8 cellular contexts compared by ENCODE assay signal in the genomic region with DNA sequence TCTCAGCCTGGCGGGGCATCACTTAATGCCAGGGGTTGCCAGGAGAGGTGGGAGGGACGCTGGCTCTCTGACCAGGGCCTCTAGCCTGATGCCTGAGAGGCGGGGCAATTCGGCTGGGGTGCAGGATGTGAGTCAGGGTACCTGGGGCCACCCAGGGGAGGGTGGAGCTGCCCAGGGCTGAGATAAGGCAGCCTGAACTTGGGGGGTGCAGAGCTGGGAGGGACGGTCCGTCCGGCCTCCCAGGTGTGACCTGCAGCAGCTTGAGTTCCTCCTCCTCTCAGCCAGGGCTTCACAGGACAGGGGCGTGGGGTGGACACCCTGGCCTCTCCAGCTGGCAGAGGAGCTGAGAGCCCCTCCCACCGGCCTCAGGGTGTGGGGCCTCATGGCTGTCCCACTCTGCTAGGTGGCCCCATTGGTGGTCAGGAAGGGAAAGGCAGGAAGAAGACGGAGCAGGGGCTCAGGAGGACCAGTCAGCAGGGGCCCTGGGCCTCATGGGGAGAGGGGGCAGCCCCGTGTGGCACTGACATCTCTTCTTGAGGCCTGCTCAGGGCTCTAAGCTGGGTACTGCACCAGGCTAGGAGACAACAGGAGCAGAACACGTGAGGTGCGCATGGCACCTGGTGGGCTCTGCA. TPM values are rescaled to one million over a fixed set of nuclear protein-coding genes. Genes with fewer than 3 reads are reported as not detected.
A peak's percentile ranks its signal among the peaks of the same experiment; 100 is the strongest.
DNase-seq lines count a peak whose midpoint lies in the region; ATAC-seq and TF ChIP-seq lines count a peak whose summit lies in the region.

No MANE protein-coding gene starts in this region.

- ATAC-seq in heart right ventricle, result peak in 5 of 8 donors; percentile 1 to 7 (median 2)
- ATAC-seq in Right ventricle myocardium inferior, result no peak
- ATAC-seq in HG03025 (IDR thresholded peaks at IDR 0.05; ENCODE audit: low FRiP score, unreplicated experiment), result no peak
- no peak for ATAC-seq in GM21367 (IDR thresholded peaks at IDR 0.05; ENCODE audit: unreplicated experiment)

- H3K4me3 ChIP-seq in heart right ventricle, result peak overlapping the region in 9 of 10 donors; percentile 64 to 99 (median 94)

- peak overlapping the region; percentile 75 for H3K4me3 Mint-ChIP-seq in activated T-cell treated with anti-CD3 and anti-CD28 coated beads, Interleukin-2, amount 50 U/mL, for 24 hours

- intact Hi-C loops in heart right ventricle (cut with DNase I) (loop anchor here in 4 of 10 donors (5.0 to 10.0 kb wide), 3 partner anchors 41 to 739 kb away; a partner anchor contains a TSS), Right ventricle myocardium inferior (cut with DNase I) (no loop called here)

- no peaks in the 10 kb centered on the region for H3K9me3 Mint-ChIP-seq in activated T-cell treated with anti-CD3 and anti-CD28 coated beads, Interleukin-2, amount 50 U/mL, for 24 hours

- H3K36me3 Mint-ChIP-seq in activated T-cell treated with anti-CD3 and anti-CD28 coated beads, Interleukin-2, amount 50 U/mL, for 24 hours (ENCODE audit: low read depth), result peaks cover 66% of the 10 kb centered on the region

- H3K36me3 ChIP-seq in heart right ventricle, result peaks cover 0 to 41% (median 27%) of the 10 kb centered on the region in 9 donors

- H3K4me1 Mint-ChIP-seq in activated T-cell treated with anti-CD3 and anti-CD28 coated beads, Interleukin-2, amount 50 U/mL, for 24 hours (ENCODE audit: low read depth), result peaks cover 46% of the 10 kb centered on the region

- WGBS in heart right ventricle, 2 donors, result 67 to 78% methylated on average over 13 of the region's 13 CpGs

- no peaks in the 10 kb centered on the region for H3K27me3 ChIP-seq in heart right ventricle

- H3K9me3 ChIP-seq in heart right ventricle, result no peaks in the 10 kb centered on the region

- H3K27ac ChIP-seq in heart right ventricle, result peak overlapping the region; percentile 60 to 97 (median 93)

- TF ChIP-seq CTCF in heart right ventricle (IDR thresholded peaks at IDR 0.05), result no peak

- H3K27ac Mint-ChIP-seq in activated T-cell treated with anti-CD3 and anti-CD28 coated beads, Interleukin-2, amount 50 U/mL, for 24 hours, result peak overlapping the region; percentile 90

- no peak for DNase-seq in heart right ventricle
- no peak for DNase-seq in Right ventricle myocardium inferior (ENCODE audit: missing footprints)
- DNase-seq in activated T-cell treated with anti-CD3 and anti-CD28 coated beads, Interleukin-2, amount 50 U/mL, for 24 hours, result peak; percentile 79
- DNase-seq in hepatic stellate cell (ENCODE audit: low spot score), result peak; percentile 43
- peak; percentile 52 for DNase-seq in stimulated activated CD8-positive, alpha-beta memory T cell treated with anti-CD3 and anti-CD28 coated beads, Interleukin-4, amount 100 ng/mL, for 24 hours (ENCODE audit: low read depth)
- no peak for DNase-seq in superior temporal gyrus (ENCODE audit: extremely low spot score)

- peaks cover 8 to 48% (median 36%) of the 10 kb centered on the region in 9 donors for H3K4me1 ChIP-seq in heart right ventricle

- no peaks in the 10 kb centered on the region for H3K27me3 Mint-ChIP-seq in activated T-cell treated with anti-CD3 and anti-CD28 coated beads, Interleukin-2, amount 50 U/mL, for 24 hours

RNA-seq across cellular contexts. Expression of a gene that starts 0.9 kb away (rescaled TPM):
- total RNA-seq in heart right ventricle, result 10 to 100 TPM; 10.7 to 21.9 (median 12.8) TPM
- 10 to 100 TPM; 17.4 to 18.8 TPM for polyA plus RNA-seq in heart right ventricle
- 18.7 TPM for total RNA-seq in Right ventricle myocardium inferior

RNA-seq across cellular contexts. Expression of a gene that starts 18.0 kb away (rescaled TPM):
- total RNA-seq in heart right ventricle, result 10 to 100 TPM in 1 of 10 donors, 1 to 10 TPM in 9; 4.2 to 13.1 (median 5.6) TPM
- 10 to 100 TPM; 10.5 to 42.7 TPM for polyA plus RNA-seq in heart right ventricle
- total RNA-seq in Right ventricle myocardium inferior, result 7.7 TPM

RNA-seq across cellular contexts. Expression of a gene that starts 40.1 kb away (rescaled TPM):
- total RNA-seq in heart right ventricle (100 to 1,000 TPM; 264 to 395 (median 288) TPM), Right ventricle myocardium inferior (410 TPM)
- 100 to 1,000 TPM; 486 to 750 TPM for polyA plus RNA-seq in heart right ventricle

RNA-seq across cellular contexts. Expression of a gene that starts 40.7 kb away (rescaled TPM):
- total RNA-seq in heart right ventricle (100 to 1,000 TPM in 2 of 10 donors, 10 to 100 TPM in 8; 68.7 to 121 (median 90.2) TPM), Right ventricle myocardium inferior (92.8 TPM)
- polyA plus RNA-seq in heart right ventricle, result 100 to 1,000 TPM; 182 to 208 TPM

RNA-seq across cellular contexts. Expression of a gene that starts 52.7 kb away (rescaled TPM):
- total RNA-seq in heart right ventricle, result 100 to 1,000 TPM; 115 to 225 (median 132) TPM
- polyA plus RNA-seq in heart right ventricle, result 100 to 1,000 TPM; 180 TPM
- total RNA-seq in Right ventricle myocardium inferior, result 217 TPM

Comparison
In these comparisons a context has a peak if more than half of its experiments do, and no peak if none do; other contexts are left out.
1. ATAC-seq: peak in heart right ventricle (5 of 8); none in Right ventricle myocardium inferior (single experiment), HG03025 (single experiment) and GM21367 (single experiment).
2. DNase-seq: peak in activated T-cell treated with anti-CD3 and anti-CD28 coated beads, Interleukin-2, amount 50 U/mL, for 24 hours (single experiment), hepatic stellate cell (single experiment) and stimulated activated CD8-positive, alpha-beta memory T cell treated with anti-CD3 and anti-CD28 coated beads, Interleukin-4, amount 100 ng/mL, for 24 hours (single experiment); none in heart right ventricle (0 of 2), Right ventricle myocardium inferior (single experiment) and superior temporal gyrus (single experiment).